In the genomic region with DNA sequence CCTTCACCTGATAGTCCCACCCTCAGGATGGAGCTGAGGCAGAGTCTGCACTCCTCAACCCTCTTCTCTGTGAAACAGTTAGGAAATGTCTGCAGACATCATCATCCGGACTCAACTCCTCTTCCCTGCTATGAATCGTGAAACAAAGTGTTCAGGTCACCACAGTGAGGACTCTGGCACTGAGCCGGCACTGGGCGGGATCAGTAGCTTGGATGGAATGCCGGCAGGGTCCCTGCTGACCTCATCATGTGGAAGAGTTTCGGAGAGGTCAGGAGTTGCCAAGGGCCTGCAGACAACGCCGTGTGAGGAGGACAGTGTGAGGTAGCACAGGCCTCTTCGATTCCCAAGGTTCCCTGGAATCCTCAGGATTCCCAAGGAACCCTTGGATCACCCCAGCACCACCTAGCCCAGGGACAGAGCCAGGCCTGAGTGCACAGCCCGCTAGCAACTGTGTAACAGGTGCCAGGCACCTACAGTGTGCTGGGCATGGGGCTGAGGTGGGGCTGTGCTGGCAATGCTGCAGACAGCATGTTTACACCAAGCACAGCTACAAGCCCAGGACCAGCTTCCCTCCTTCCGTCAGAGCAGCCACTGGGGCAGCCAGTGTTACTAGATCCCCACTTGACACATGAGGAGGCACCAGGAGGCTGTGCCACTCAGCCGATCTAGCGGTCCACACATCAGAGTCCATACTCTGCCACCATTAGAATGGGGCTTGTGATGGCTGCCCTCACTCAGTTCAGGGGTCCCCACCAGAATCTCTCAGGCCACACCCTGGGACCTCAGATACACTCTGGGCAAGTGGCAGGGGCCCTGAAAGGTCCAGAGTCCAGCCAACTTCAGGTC, we compare ENCODE assay signal across 19 cellular contexts. TPM values are rescaled to one million over a fixed set of nuclear protein-coding genes. Genes with fewer than 3 reads are reported as not detected.
DNase-seq lines count a peak whose midpoint lies in the region; ATAC-seq, FAIRE-seq and TF ChIP-seq lines count a peak whose summit lies in the region.
"Had no signal": no experiment of that assay in that cellular context is flagged by ENCODE, and none has a peak within 500 bp of the region (broad histone marks: within the 10 kb centered on the region; RNA-seq: fewer than 3 reads in every experiment).

No MANE protein-coding gene starts in this region.

- no peaks in the 10 kb centered on the region for H3K9me3 ChIP-seq in colonic mucosa
- H3K9me3 ChIP-seq: gastroesophageal sphincter, ovary had no signal

- peak overlapping the region; percentile 38 to 88 for H3K9ac ChIP-seq in colonic mucosa (ENCODE audit: low read depth in 2 of 2, low read length in 2 of 2)

- ATAC-seq in left colon (peak; percentile 47), sciatic nerve (peak; percentile 43), HG02938 (IDR thresholded peaks at IDR 0.05; ENCODE audit: unreplicated experiment) (no peak)
- ATAC-seq: activated CD4-positive, alpha-beta T cell treated with anti-CD3 and anti-CD28 coated beads for 36 hours; activated T-cell treated with anti-CD3 and anti-CD28 coated beads, Interleukin-2, amount 50 U/mL, for 72 hours; effector memory CD8-positive, alpha-beta T cell; gastroesophageal sphincter had no signal

- DNase-seq in EH (ENCODE audit: low read depth) (peak; percentile 46), colonic mucosa (peak; percentile 70), left colon (peak; percentile 73 to 81), sciatic nerve (ENCODE audit: low spot score) (no peak), GM12891 (ENCODE audit: insufficient read length, low spot score) (no peak), middle frontal gyrus (ENCODE audit: extremely low spot score, low spot score) (no peak), C1 segment of cervical spinal cord (lab: John Stamatoyannopoulos, UW) (no peak)
- DNase-seq: activated CD4-positive, alpha-beta T cell treated with anti-CD3 and anti-CD28 coated beads for 36 hours; activated T-cell treated with anti-CD3 and anti-CD28 coated beads, Interleukin-2, amount 50 U/mL, for 72 hours; anterior cingulate cortex; effector memory CD8-positive, alpha-beta T cell; NCI-H446; ovary; stimulated activated CD4-positive, alpha-beta T cell treated with anti-CD3 and anti-CD28 coated beads, Interleukin-1b, Interleukin-23, amount 100 ng/mL, for 48 hours; stimulated activated CD8-positive, alpha-beta memory T cell treated with anti-CD3 and anti-CD28 coated beads, Interleukin-4, amount 100 ng/mL, for 48 hours; T-helper 1 cell had no signal

- no peak for FAIRE-seq in GM12891 (lab: Jason Lieb, UNC)

- no peaks in the 10 kb centered on the region for H3K27me3 ChIP-seq in colonic mucosa
- H3K27me3 ChIP-seq: gastroesophageal sphincter, ovary had no signal

- H3K27ac ChIP-seq in colonic mucosa, result peak overlapping the region; percentile 89
- H3K27ac ChIP-seq: gastroesophageal sphincter, ovary had no signal

- TF ChIP-seq CTCF in colonic mucosa (IDR thresholded peaks at IDR 0.05), result no peak

- intact Hi-C loops in colonic mucosa (cut with DNase I), result no loop called here
- intact Hi-C loops in left colon (cut with DNase I, micrococcal nuclease), result no loop called here
- intact Hi-C loops in sciatic nerve (cut with DNase I), result no loop called here

- TF ChIP-seq POLR2A in GM12891 (IDR thresholded peaks at IDR 0.05; ENCODE audit: low read depth, low read length), result no peak

- no peak overlapping the region for H3K4me3 ChIP-seq in colonic mucosa
- H3K4me3 ChIP-seq: gastroesophageal sphincter, ovary had no signal

- no peaks in the 10 kb centered on the region for H3K4me1 ChIP-seq in colonic mucosa

- no peaks in the 10 kb centered on the region for H3K36me3 ChIP-seq in colonic mucosa
- H3K36me3 ChIP-seq: gastroesophageal sphincter, ovary had no signal

TF ChIP-seq in GM12891, 5 proteins besides CTCF, POLR2A, EP300 and RAD21:
- TF ChIP-seq POLR2AphosphoS5 (IDR thresholded peaks at IDR 0.05; ENCODE audit: low read depth, low read length), result no peak
- TF ChIP-seq POU2F2 (IDR thresholded peaks at IDR 0.05; ENCODE audit: low read depth, low read length), result no peak
- no peak for TF ChIP-seq PAX5 (IDR thresholded peaks at IDR 0.05; ENCODE audit: insufficient read depth, low read length, severe bottlenecking)
- no peak for TF ChIP-seq SPI1 (IDR thresholded peaks at IDR 0.05; ENCODE audit: low read depth, low read length)
- no peak for TF ChIP-seq TAF1 (IDR thresholded peaks at IDR 0.05; ENCODE audit: low read depth, low read length)

RNA-seq across cellular contexts. Expression of a gene that starts 0.7 kb away (rescaled TPM):
- not detected for total RNA-seq in colonic mucosa
- total RNA-seq in left colon, result not detected
- not detected for total RNA-seq in sciatic nerve
- polyA plus RNA-seq in GM12891 (2012; ENCODE audit: low read depth, missing spikeins), result not detected
- total RNA-seq: activated CD4-positive, alpha-beta T cell treated with anti-CD3 and anti-CD28 coated beads for 36 hours; activated T-cell treated with anti-CD3 and anti-CD28 coated beads, Interleukin-2, amount 50 U/mL, for 72 hours; gastroesophageal sphincter; ovary; ureter had no signal
- polyA plus RNA-seq: ovary had no signal

Comparison
In these comparisons a context has a peak if more than half of its experiments do, and no peak if none do; other contexts are left out.
1. DNase-seq: peak in EH (single experiment), colonic mucosa (single experiment) and left colon (2 of 2); none in sciatic nerve (single experiment), GM12891 (single experiment), middle frontal gyrus (single experiment) and C1 segment of cervical spinal cord (0 of 14).